In genomic region chr7:99003419-99003818, GRCh38 we compare ENCODE assay signal across 17 cellular contexts.
A peak's percentile ranks its signal among the peaks of the same experiment; 100 is the strongest.
DNase-seq lines count a peak whose midpoint lies in the region; ATAC-seq and TF ChIP-seq lines count a peak whose summit lies in the region.
"Had no signal": no experiment of that assay in that cellular context is flagged by ENCODE, and none has a peak within 500 bp of the region (broad histone marks: within the 10 kb centered on the region; RNA-seq: fewer than 3 reads in every experiment).

No MANE protein-coding gene starts in this region.

- ATAC-seq in heart left ventricle, result no peak
- no peak for ATAC-seq in left lung
- no peak for ATAC-seq in stimulated activated effector memory CD8-positive, alpha-beta T cell treated with anti-CD3 and anti-CD28 coated beads, Interleukin-12 subunit alpha, Interleukin-12 subunit beta, amount 100 ng/mL, for 72 hours
- ATAC-seq: PC-3 had no signal

- no peaks in the 10 kb centered on the region for H3K4me1 Mint-ChIP-seq in stimulated activated effector memory CD8-positive, alpha-beta T cell treated with anti-CD3 and anti-CD28 coated beads, Interleukin-12 subunit alpha, Interleukin-12 subunit beta, amount 100 ng/mL, for 72 hours

- no peak for TF ChIP-seq CTCF in heart left ventricle (IDR thresholded peaks at IDR 0.05)
- TF ChIP-seq CTCF in left lung (IDR thresholded peaks at IDR 0.05), result no peak

- H3K27ac Mint-ChIP-seq in stimulated activated effector memory CD8-positive, alpha-beta T cell treated with anti-CD3 and anti-CD28 coated beads, Interleukin-12 subunit alpha, Interleukin-12 subunit beta, amount 100 ng/mL, for 72 hours, result no peak overlapping the region
- H3K27ac Mint-ChIP-seq: CD4-positive, alpha-beta T cell had no signal

- peaks cover 0 to 3% (median 0%) of the 10 kb centered on the region in 12 donors for H3K4me1 ChIP-seq in heart left ventricle
- H3K4me1 ChIP-seq in left lung, result no peaks in the 10 kb centered on the region
- H3K4me1 ChIP-seq in subcutaneous abdominal adipose tissue (ENCODE audit: control insufficient read depth in 5 of 5, insufficient read depth in 5 of 5, low read length in 5 of 5), result peaks cover 0 to 16% (median 7%) of the 10 kb centered on the region in 5 donors
- H3K4me1 ChIP-seq: HAP-1 had no signal

- no peaks in the 10 kb centered on the region for H3K27me3 ChIP-seq in heart left ventricle
- H3K27me3 ChIP-seq in left lung, result no peaks in the 10 kb centered on the region
- no peaks in the 10 kb centered on the region for H3K27me3 ChIP-seq in subcutaneous abdominal adipose tissue (ENCODE audit: control insufficient read depth in 5 of 5, insufficient read depth in 4 of 5, low read length in 5 of 5)

- no peak overlapping the region for H3K4me3 ChIP-seq in heart left ventricle
- H3K4me3 ChIP-seq in left lung, result no peak overlapping the region
- H3K4me3 ChIP-seq in subcutaneous abdominal adipose tissue (ENCODE audit: low read depth in 1 of 5, low read length in 5 of 5), result no peak overlapping the region
- H3K4me3 ChIP-seq: HAP-1 had no signal

- H3K9me3 Mint-ChIP-seq in stimulated activated effector memory CD8-positive, alpha-beta T cell treated with anti-CD3 and anti-CD28 coated beads, Interleukin-12 subunit alpha, Interleukin-12 subunit beta, amount 100 ng/mL, for 72 hours, result no peaks in the 10 kb centered on the region
- H3K9me3 Mint-ChIP-seq: CD4-positive, alpha-beta T cell had no signal

- no peak for TF ChIP-seq POLR2A in heart left ventricle (IDR thresholded peaks at IDR 0.05)

- peaks cover 0 to 99% (median 93%) of the 10 kb centered on the region in 9 donors for H3K36me3 ChIP-seq in heart left ventricle
- peaks cover 0 to 99% of the 10 kb centered on the region in 2 donors for H3K36me3 ChIP-seq in left lung
- peaks cover 2 to 90% (median 72%) of the 10 kb centered on the region in 5 donors for H3K36me3 ChIP-seq in subcutaneous abdominal adipose tissue (ENCODE audit: control insufficient read depth in 5 of 5, insufficient read depth in 5 of 5, low read length in 5 of 5)

- peak; percentile 55 for DNase-seq in cardiac septum (ENCODE audit: low spot score)
- DNase-seq in heart left ventricle, result no peak
- DNase-seq in left lung, result no peak
- no peak for DNase-seq in NCI-H69 (lab: John Stamatoyannopoulos, UW)
- DNase-seq in stimulated activated effector memory CD8-positive, alpha-beta T cell treated with anti-CD3 and anti-CD28 coated beads, Interleukin-12 subunit alpha, Interleukin-12 subunit beta, amount 100 ng/mL, for 72 hours (ENCODE audit: low spot score in 2 of 2), result no peak
- DNase-seq in stimulated activated CD4-positive, alpha-beta T cell treated with anti-CD3 and anti-CD28 coated beads, Interleukin-1b, Interleukin-23, amount 100 ng/mL, for 48 hours, result no peak
- DNase-seq: AML-193; DMS79 treated with DMSO at 0.1 percent for 48 hours; Karpas-422; MM.1S; NCI-H2029; NCI-H526 treated with DMSO at 0.1 percent for 48 hours; NK-92 treated with Interleukin-12 subunit alpha and Interleukin-12 subunit beta, amount 100 ng/mL, for 24 hours; PC-3 had no signal

- peaks cover 99% of the 10 kb centered on the region for H3K36me3 Mint-ChIP-seq in stimulated activated effector memory CD8-positive, alpha-beta T cell treated with anti-CD3 and anti-CD28 coated beads, Interleukin-12 subunit alpha, Interleukin-12 subunit beta, amount 100 ng/mL, for 72 hours

- no peaks in the 10 kb centered on the region for H3K9me3 ChIP-seq in heart left ventricle
- no peaks in the 10 kb centered on the region for H3K9me3 ChIP-seq in left lung
- no peaks in the 10 kb centered on the region for H3K9me3 ChIP-seq in subcutaneous abdominal adipose tissue (ENCODE audit: control insufficient read depth in 5 of 5, low read length in 5 of 5)
- H3K9me3 ChIP-seq: HAP-1 had no signal

- H3K27ac ChIP-seq in heart left ventricle (no peak overlapping the region), left lung (peak overlapping the region; percentile 33 to 53), subcutaneous abdominal adipose tissue (ENCODE audit: low read depth, low read length) (peak overlapping the region; percentile 37)

- H3K4me3 Mint-ChIP-seq in stimulated activated effector memory CD8-positive, alpha-beta T cell treated with anti-CD3 and anti-CD28 coated beads, Interleukin-12 subunit alpha, Interleukin-12 subunit beta, amount 100 ng/mL, for 72 hours, result no peak overlapping the region
- H3K4me3 Mint-ChIP-seq: CD4-positive, alpha-beta T cell had no signal

- intact Hi-C loops in cardiac septum (cut with DNase I) (no loop called here), heart left ventricle (cut with DNase I) (no loop called here), left lung (cut with DNase I) (no loop called here)

- no peak overlapping the region for H3K9ac ChIP-seq in subcutaneous abdominal adipose tissue (ENCODE audit: low read length in 5 of 5)

- 87 to 92% (median 91%) methylated on average over 15 of the region's 15 CpGs for WGBS in heart left ventricle, 4 donors

Comparison
In these comparisons a context has a peak if more than half of its experiments do, and no peak if none do; other contexts are left out.
1. H3K27ac ChIP-seq: peak in left lung (2 of 2) and subcutaneous abdominal adipose tissue (single experiment); none in heart left ventricle (0 of 12).